Comparison of ENCODE assay signal across 8 cellular contexts in the genomic region with DNA sequence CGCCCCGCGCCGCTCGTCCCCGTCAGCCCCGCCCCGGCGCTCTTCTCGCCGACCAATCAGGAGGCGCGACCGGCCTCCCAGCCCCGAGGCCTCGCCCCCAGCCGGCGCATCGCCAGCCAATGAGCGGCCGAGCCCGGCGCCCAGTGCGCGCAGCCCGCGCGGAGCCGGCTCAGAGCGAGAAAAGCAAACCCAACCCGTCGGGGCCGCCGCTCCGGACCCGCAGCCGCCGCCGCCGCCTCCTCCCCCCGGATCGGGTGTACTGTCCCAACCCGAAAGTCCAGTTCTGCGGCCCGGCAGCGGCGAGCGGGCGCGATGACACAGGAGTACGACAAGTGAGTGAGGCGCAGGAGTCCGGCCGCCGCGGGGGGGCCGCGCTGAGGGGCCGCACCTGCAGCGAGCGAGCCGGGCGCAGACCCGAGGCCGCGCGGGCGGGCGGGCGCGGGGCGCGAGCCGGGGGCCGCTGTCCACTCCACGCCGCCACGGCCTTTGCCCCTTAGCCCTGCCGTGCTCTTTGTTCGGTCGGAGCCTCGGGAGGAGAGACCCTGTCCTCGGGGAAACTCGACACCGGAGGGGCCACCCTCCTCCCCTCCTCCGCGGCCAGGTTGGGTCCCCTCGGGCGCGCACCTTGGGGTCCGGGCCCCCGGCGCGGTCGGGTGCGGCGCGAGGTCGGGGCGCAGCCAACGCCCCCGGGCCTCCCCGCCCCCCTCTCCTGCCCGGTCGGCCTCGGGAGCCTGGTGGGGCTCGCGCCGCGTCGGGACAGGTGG. TPM values are rescaled to one million over a fixed set of nuclear protein-coding genes. Genes with fewer than 3 reads are reported as not detected.
A peak's percentile ranks its signal among the peaks of the same experiment; 100 is the strongest.
DNase-seq lines count a peak whose midpoint lies in the region; ATAC-seq and TF ChIP-seq lines count a peak whose summit lies in the region.

A gene with protein sequence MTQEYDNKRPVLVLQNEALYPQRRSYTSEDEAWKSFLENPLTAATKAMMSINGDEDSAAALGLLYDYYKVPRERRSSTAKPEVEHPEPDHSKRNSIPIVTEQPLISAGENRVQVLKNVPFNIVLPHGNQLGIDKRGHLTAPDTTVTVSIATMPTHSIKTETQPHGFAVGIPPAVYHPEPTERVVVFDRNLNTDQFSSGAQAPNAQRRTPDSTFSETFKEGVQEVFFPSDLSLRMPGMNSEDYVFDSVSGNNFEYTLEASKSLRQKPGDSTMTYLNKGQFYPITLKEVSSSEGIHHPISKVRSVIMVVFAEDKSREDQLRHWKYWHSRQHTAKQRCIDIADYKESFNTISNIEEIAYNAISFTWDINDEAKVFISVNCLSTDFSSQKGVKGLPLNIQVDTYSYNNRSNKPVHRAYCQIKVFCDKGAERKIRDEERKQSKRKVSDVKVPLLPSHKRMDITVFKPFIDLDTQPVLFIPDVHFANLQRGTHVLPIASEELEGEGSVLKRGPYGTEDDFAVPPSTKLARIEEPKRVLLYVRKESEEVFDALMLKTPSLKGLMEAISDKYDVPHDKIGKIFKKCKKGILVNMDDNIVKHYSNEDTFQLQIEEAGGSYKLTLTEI (plus strand): TSS at position 172 of the 764 bp plus-strand sequence. CDS start 141 bp downstream, at position 313.

- no peak within 1 kb of the TSS for H3K9ac ChIP-seq in muscle layer of colon (ENCODE audit: low read length)

- H2AFZ ChIP-seq in PC-9 = peak within 1 kb of the TSS; percentile 76; the same call in 1 of the 2 replicates

- H3K27me3 Mint-ChIP-seq in activated T-cell treated with anti-CD3 and anti-CD28 coated beads, Interleukin-2, amount 50 U/mL, for 4 hours (ENCODE audit: low read depth) = peaks cover 38% of the 10 kb centered on the region

- no peaks in the 10 kb centered on the region for H3K27me3 ChIP-seq in PC-9 (ENCODE audit: insufficient read depth, low read depth)
- peaks cover 0 to under 1% (median 0%) of the 10 kb centered on the region in 4 donors for H3K27me3 ChIP-seq in esophagus muscularis mucosa
- peaks cover 0 to 2% of the 10 kb centered on the region in 2 donors for H3K27me3 ChIP-seq in muscle layer of colon (ENCODE audit: control insufficient read depth in 1 of 2, insufficient read depth in 2 of 2, low read length in 2 of 2)

- intact Hi-C loops in PC-9 (cut with micrococcal nuclease; ENCODE audit: unreplicated experiment) = loop anchor here (1.0 to 2.0 kb wide), 2 partner anchors 47 to 54 kb away; no protein-coding TSS in a partner anchor
- intact Hi-C loops in esophagus muscularis mucosa (cut with DNase I) = loop anchor here (2.0 to 10.0 kb wide), 2 partner anchors 107 to 493 kb away; a partner anchor contains a TSS

- POLR2A ChIA-PET in PC-9 (lab: Charles Lee; ENCODE audit: unreplicated experiment) = no interaction called here

- H3K4me2 ChIP-seq in PC-9 = peak within 1 kb of the TSS; percentile 84

- H3K27ac ChIP-seq in PC-9 (peak within 1 kb of the TSS; percentile 64), esophagus muscularis mucosa (replicated peaks in 1 of 4) (peak within 1 kb of the TSS; percentile 68 to 80 (median 78)), muscle layer of colon (ENCODE audit: low read depth, low read length) (peak within 1 kb of the TSS; percentile 45)

- peaks cover 5% of the 10 kb centered on the region for H3K4me1 Mint-ChIP-seq in activated T-cell treated with anti-CD3 and anti-CD28 coated beads, Interleukin-2, amount 50 U/mL, for 4 hours (ENCODE audit: low read depth)

- TF ChIP-seq EP300 in esophagus muscularis mucosa (IDR thresholded peaks at IDR 0.05) = no peak

- WGBS in esophagus muscularis mucosa = under 1% methylated on average over 36 of the region's 111 CpGs

- peaks cover 27% of the 10 kb centered on the region for H3K4me1 ChIP-seq in PC-9 (replicated peaks; ENCODE audit: insufficient read depth)
- H3K4me1 ChIP-seq in esophagus muscularis mucosa = peaks cover 0 to 19% (median 15%) of the 10 kb centered on the region in 4 donors
- H3K4me1 ChIP-seq in muscle layer of colon (ENCODE audit: insufficient read depth, low read length) = no peaks in the 10 kb centered on the region

- CTCF ChIA-PET in PC-9 (lab: Charles Lee) = no interaction called here

- no peaks in the 10 kb centered on the region for H3K36me3 Mint-ChIP-seq in activated T-cell treated with anti-CD3 and anti-CD28 coated beads, Interleukin-2, amount 50 U/mL, for 4 hours (ENCODE audit: insufficient read depth)

- H3K9me2 ChIP-seq in PC-9 (ENCODE audit: insufficient read depth) = no peaks in the 10 kb centered on the region

- H3K9me3 ChIP-seq in PC-9 (ENCODE audit: insufficient read depth, low read depth) (no peaks in the 10 kb centered on the region), esophagus muscularis mucosa (no peaks in the 10 kb centered on the region), muscle layer of colon (ENCODE audit: low read length) (no peaks in the 10 kb centered on the region)

- H3F3A ChIP-seq in PC-9 (ENCODE audit: insufficient read depth, low read depth) = no peaks in the 10 kb centered on the region; the same call in 1 of the 2 replicates

- TF ChIP-seq POLR2A in esophagus muscularis mucosa (IDR thresholded peaks at IDR 0.05; ENCODE audit: low read depth) = no peak

- H3K4me3 Mint-ChIP-seq in activated T-cell treated with anti-CD3 and anti-CD28 coated beads, Interleukin-2, amount 50 U/mL, for 4 hours = peak within 1 kb of the TSS; percentile 83

- DNase-seq in DMS 273 treated with DMSO at 0.1 percent for 48 hours (lab: John Stamatoyannopoulos, UW) = peak; percentile 53
- peak; percentile 78 for DNase-seq in Jurkat, Clone E6-1 (ENCODE audit: low read depth, low spot score)
- DNase-seq in PC-9 = peak; percentile 85 to 96
- peak; percentile 88 for DNase-seq in activated T-cell treated with anti-CD3 and anti-CD28 coated beads, Interleukin-2, amount 50 U/mL, for 4 hours
- DNase-seq in esophagus muscularis mucosa (ENCODE audit: extremely low spot score) = peak; percentile 96
- peak; percentile 91 for DNase-seq in stimulated activated CD8-positive, alpha-beta memory T cell treated with anti-CD3 and anti-CD28 coated beads, Interleukin-4, amount 100 ng/mL, for 48 hours

- peaks cover 45% of the 10 kb centered on the region for H3K79me2 ChIP-seq in PC-9 (ENCODE audit: low read depth)

- BruUV-seq in PC-9 (replicated peaks; lab: Mats Ljungman, UMichigan) = no TSS peak

- peak within 1 kb of the TSS; percentile 57 for H3K4me3 ChIP-seq in Jurkat, Clone E6-1 (ENCODE audit: low read length)
- peak within 1 kb of the TSS; percentile 61 for H3K4me3 ChIP-seq in PC-9
- peak within 1 kb of the TSS; percentile 69 to 85 (median 80) for H3K4me3 ChIP-seq in esophagus muscularis mucosa
- H3K4me3 ChIP-seq in muscle layer of colon (ENCODE audit: low read depth in 1 of 2, low read length in 2 of 2) = peak within 1 kb of the TSS; percentile 45 to 63

- H3K9me3 Mint-ChIP-seq in activated T-cell treated with anti-CD3 and anti-CD28 coated beads, Interleukin-2, amount 50 U/mL, for 4 hours = no peaks in the 10 kb centered on the region

- 0 out of 2 replicates have a peak, but pooled peaks cover 11% of the 10 kb centered on the region for H3K36me3 ChIP-seq in PC-9 (ENCODE audit: low read depth)
- H3K36me3 ChIP-seq in esophagus muscularis mucosa = no peaks in the 10 kb centered on the region
- no peaks in the 10 kb centered on the region for H3K36me3 ChIP-seq in muscle layer of colon (ENCODE audit: insufficient read depth, low read length)

- peaks cover 10% of the 10 kb centered on the region; the same call in 1 of the 2 replicates for H4K20me1 ChIP-seq in PC-9 (ENCODE audit: insufficient read depth)

- ATAC-seq in GM21737 (IDR thresholded peaks at IDR 0.05; ENCODE audit: unreplicated experiment) = peak; percentile 93
- ATAC-seq in activated T-cell treated with anti-CD3 and anti-CD28 coated beads, Interleukin-2, amount 50 U/mL, for 4 hours = peak; percentile 97

- TF ChIP-seq CTCF in PC-9 (conservative IDR thresholded peaks at IDR 0.05) = no peak
- no peak for TF ChIP-seq CTCF in esophagus muscularis mucosa (IDR thresholded peaks at IDR 0.05)

RNA-seq across cellular contexts. Expression of the gene that starts here (rescaled TPM):
- 5.1 TPM for polyA plus RNA-seq in Jurkat, Clone E6-1 (2012; ENCODE audit: insufficient read depth, insufficient read length)
- 8.6 and 10.6 TPM in 2 replicates for total RNA-seq in PC-9 (2021)
- 1 to 10 TPM; 1.1 to 1.3 (median 1.1) TPM for total RNA-seq in activated T-cell treated with anti-CD3 and anti-CD28 coated beads, Interleukin-2, amount 50 U/mL, for 4 hours
- total RNA-seq in esophagus muscularis mucosa = 1 to 10 TPM in 3 of 4 donors, under 1 TPM in 1; 0.86 to 5.1 (median 2.6) TPM

Comparison
In these comparisons a context has a peak if more than half of its experiments do, and no peak if none do; other contexts are left out.
1. Peak in every context shown above with its lines: DNase-seq, ATAC-seq, H3K4me3 ChIP-seq and H3K27ac ChIP-seq.